In the genomic region with DNA sequence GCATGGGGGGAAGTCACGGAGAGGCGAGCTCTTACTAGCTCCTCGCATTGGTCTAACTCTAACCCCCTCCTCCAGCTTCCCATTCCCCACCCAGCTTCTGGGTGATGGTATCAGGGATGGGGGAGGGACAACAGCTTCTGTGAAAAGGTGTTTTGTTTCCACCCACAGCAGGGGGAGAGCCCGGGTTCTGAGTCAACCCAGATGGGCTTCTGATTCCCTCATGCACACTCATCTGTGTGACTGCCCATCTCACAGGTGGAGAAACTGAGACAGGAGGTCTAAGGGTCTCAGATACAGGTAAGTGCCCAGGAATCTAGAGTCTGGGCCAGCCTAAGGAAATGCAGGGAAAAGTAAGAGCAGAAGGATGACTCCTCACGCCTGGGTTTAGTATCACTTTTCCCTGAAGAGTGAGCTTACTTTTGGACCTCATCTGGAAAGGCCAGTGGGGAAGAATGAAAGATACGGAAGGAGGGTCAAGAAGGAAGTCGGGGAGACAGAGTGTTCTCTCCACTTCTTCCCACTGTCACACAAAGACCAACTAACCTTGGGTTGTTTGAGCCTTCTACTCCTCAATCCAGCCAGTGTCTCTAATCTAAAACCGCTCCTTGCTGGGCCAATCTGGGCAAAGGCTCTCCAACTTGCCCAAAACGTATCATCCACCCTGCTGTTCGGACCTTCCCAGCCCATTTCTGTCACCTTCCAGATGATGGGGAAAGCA, we compare ENCODE assay signal across 8 cellular contexts. TPM values are rescaled to one million over a fixed set of nuclear protein-coding genes. Genes with fewer than 3 reads are reported as not detected.
DNase-seq lines count a peak whose midpoint lies in the region; ATAC-seq and TF ChIP-seq lines count a peak whose summit lies in the region.
"Had no signal": no experiment of that assay in that cellular context is flagged by ENCODE, and none has a peak within 500 bp of the region (broad histone marks: within the 10 kb centered on the region; RNA-seq: fewer than 3 reads in every experiment).

No MANE protein-coding gene starts in this region.

- no peaks in the 10 kb centered on the region for H3K9me3 ChIP-seq in right lobe of liver
- no peaks in the 10 kb centered on the region for H3K9me3 ChIP-seq in naive thymus-derived CD4-positive, alpha-beta T cell (ENCODE audit: control insufficient read depth in 2 of 3, low read length in 3 of 3)

- CTCF ChIA-PET in naive thymus-derived CD4-positive, alpha-beta T cell (lab: Charles Lee), result interaction anchor here (0.6 to 1.3 kb wide), 2 partner anchors 30 to 83 kb away, joined by 3 read pairs; no protein-coding TSS in a partner anchor

- H3K36me3 Mint-ChIP-seq in activated T-helper 17 cell treated with anti-CD3 and anti-CD28 coated beads, Interleukin-2, amount 50 U/mL, for 72 hours (ENCODE audit: low read depth), result peaks cover 24% of the 10 kb centered on the region
- peaks cover 0 to 13% (median 0%) of the 10 kb centered on the region in 5 donors for H3K36me3 Mint-ChIP-seq in naive thymus-derived CD4-positive, alpha-beta T cell
- H3K36me3 Mint-ChIP-seq: CD8-positive, alpha-beta T cell had no signal

- H3K27me3 ChIP-seq in right lobe of liver, result no peaks in the 10 kb centered on the region
- H3K27me3 ChIP-seq in naive thymus-derived CD4-positive, alpha-beta T cell (ENCODE audit: control insufficient read depth in 2 of 2, insufficient read depth in 2 of 2, low read length in 2 of 2), result peaks cover 0 to 7% of the 10 kb centered on the region in 2 donors

- 44% methylated on average over 9 of the region's 10 CpGs for WGBS in right lobe of liver (ENCODE audit: insufficient coverage, low coverage, low lambda C conversion rate, missing lambda C conversion rate)

- no peak for TF ChIP-seq POLR2A in right lobe of liver (IDR thresholded peaks at IDR 0.05)

- H3K27ac ChIP-seq in 22Rv1 (peak overlapping the region; percentile 100), right lobe of liver (peak overlapping the region; percentile 60 to 99 (median 98))
- H3K27ac ChIP-seq in naive thymus-derived CD4-positive, alpha-beta T cell (ENCODE audit: low read depth, low read length), result no peak overlapping the region

- peaks cover 5% of the 10 kb centered on the region for H3K4me1 Mint-ChIP-seq in activated T-helper 17 cell treated with anti-CD3 and anti-CD28 coated beads, Interleukin-2, amount 50 U/mL, for 72 hours
- H3K4me1 Mint-ChIP-seq in naive thymus-derived CD4-positive, alpha-beta T cell, result peaks cover 20 to 40% (median 31%) of the 10 kb centered on the region in 7 donors

- POLR2A ChIA-PET in naive thymus-derived CD4-positive, alpha-beta T cell (lab: Charles Lee), result interaction anchor here (0.6 to 1.2 kb wide), 3 partner anchors 32 to 120 kb away, joined by 3 read pairs; a partner anchor contains a TSS

- peak overlapping the region in 2 of 3 donors; percentile 90 to 98 for H3K4me3 ChIP-seq in right lobe of liver
- no peak overlapping the region for H3K4me3 ChIP-seq in naive thymus-derived CD4-positive, alpha-beta T cell (ENCODE audit: low read length)

- no peak for ATAC-seq in activated T-helper 17 cell treated with anti-CD3 and anti-CD28 coated beads, Interleukin-2, amount 50 U/mL, for 72 hours (replicated peaks)
- no peak for ATAC-seq in right lobe of liver
- ATAC-seq in naive thymus-derived CD4-positive, alpha-beta T cell, result no peak
- ATAC-seq: CD8-positive, alpha-beta T cell had no signal

- intact Hi-C loops in right lobe of liver (cut with DNase I), result no loop called here
- intact Hi-C loops in naive thymus-derived CD4-positive, alpha-beta T cell (cut with micrococcal nuclease), result no loop called here

- no peaks in the 10 kb centered on the region for H3K9me3 Mint-ChIP-seq in activated T-helper 17 cell treated with anti-CD3 and anti-CD28 coated beads, Interleukin-2, amount 50 U/mL, for 72 hours
- H3K9me3 Mint-ChIP-seq in naive thymus-derived CD4-positive, alpha-beta T cell, result no peaks in the 10 kb centered on the region
- H3K9me3 Mint-ChIP-seq: CD8-positive, alpha-beta T cell had no signal

- H3K4me1 ChIP-seq in right lobe of liver, result peaks cover 0 to 23% (median 11%) of the 10 kb centered on the region in 4 donors
- H3K4me1 ChIP-seq in naive thymus-derived CD4-positive, alpha-beta T cell (ENCODE audit: control insufficient read depth in 2 of 2, insufficient read depth in 2 of 2, low read length in 2 of 2), result peaks cover 20 to 30% of the 10 kb centered on the region in 2 donors

- peak overlapping the region; percentile 28 for H3K4me3 Mint-ChIP-seq in activated T-helper 17 cell treated with anti-CD3 and anti-CD28 coated beads, Interleukin-2, amount 50 U/mL, for 72 hours
- peak overlapping the region in 2 of 10 donors; percentile 5 to 97 for H3K4me3 Mint-ChIP-seq in naive thymus-derived CD4-positive, alpha-beta T cell

- no peak overlapping the region for H3K27ac Mint-ChIP-seq in activated T-helper 17 cell treated with anti-CD3 and anti-CD28 coated beads, Interleukin-2, amount 50 U/mL, for 72 hours
- no peak overlapping the region for H3K27ac Mint-ChIP-seq in naive thymus-derived CD4-positive, alpha-beta T cell
- H3K27ac Mint-ChIP-seq: CD8-positive, alpha-beta T cell had no signal

- H3K36me3 ChIP-seq in right lobe of liver, result peaks cover 0 to 28% (median 14%) of the 10 kb centered on the region in 4 donors
- H3K36me3 ChIP-seq in naive thymus-derived CD4-positive, alpha-beta T cell (ENCODE audit: control insufficient read depth in 2 of 3, insufficient read depth in 3 of 3, low read length in 3 of 3), result no peaks in the 10 kb centered on the region

- no peak for DNase-seq in right lobe of liver
- no peak for DNase-seq in foreskin melanocyte
- DNase-seq in naive thymus-derived CD4-positive, alpha-beta T cell, result no peak
- DNase-seq in SHP77 treated with DMSO at 0.1 percent for 48 hours (lab: John Stamatoyannopoulos, UW), result no peak
- DNase-seq: CD8-positive, alpha-beta T cell; RPMI8226 had no signal

- TF ChIP-seq CTCF in 22Rv1 (IDR thresholded peaks at IDR 0.05) (no peak), right lobe of liver (IDR thresholded peaks at IDR 0.05) (no peak)

- no peaks in the 10 kb centered on the region for H3K27me3 Mint-ChIP-seq in activated T-helper 17 cell treated with anti-CD3 and anti-CD28 coated beads, Interleukin-2, amount 50 U/mL, for 72 hours
- H3K27me3 Mint-ChIP-seq in naive thymus-derived CD4-positive, alpha-beta T cell, result peaks cover 0 to 23% (median 6%) of the 10 kb centered on the region in 5 donors

RNA-seq across cellular contexts. Expression of a gene that starts 3.1 kb away (rescaled TPM):
- 1 to 10 TPM in 1 of 2 donors, under 1 TPM in 1; 0.26 to 1.1 TPM for total RNA-seq in activated T-helper 17 cell treated with anti-CD3 and anti-CD28 coated beads, Interleukin-2, amount 50 U/mL, for 72 hours
- 10 to 100 TPM in 1 of 6 experiments, 1 to 10 TPM in 5; 2.5 to 17.7 (median 3.7) TPM for total RNA-seq in right lobe of liver
- under 1 TPM in 4 of 5 experiments, not detected in 1; 0.05 to 0.49 (median 0.08) TPM for total RNA-seq in naive thymus-derived CD4-positive, alpha-beta T cell
- polyA plus RNA-seq in naive thymus-derived CD4-positive, alpha-beta T cell, result not detected

RNA-seq across cellular contexts. Expression of a gene that starts 11.2 kb away (rescaled TPM):
- 10 to 100 TPM; 13.2 to 20.2 TPM for total RNA-seq in activated T-helper 17 cell treated with anti-CD3 and anti-CD28 coated beads, Interleukin-2, amount 50 U/mL, for 72 hours
- total RNA-seq in right lobe of liver, result 10 to 100 TPM; 23.0 to 27.2 (median 23.9) TPM
- 10 to 100 TPM; 30.7 to 55.1 (median 38.3) TPM for total RNA-seq in naive thymus-derived CD4-positive, alpha-beta T cell
- polyA plus RNA-seq in naive thymus-derived CD4-positive, alpha-beta T cell, result 10 to 100 TPM in 1 of 2 donors, 1 to 10 TPM in 1; 9.8 to 25.5 TPM

RNA-seq across cellular contexts. Expression of a gene that starts 28.7 kb away (rescaled TPM):
- total RNA-seq in activated T-helper 17 cell treated with anti-CD3 and anti-CD28 coated beads, Interleukin-2, amount 50 U/mL, for 72 hours, result 100 to 1,000 TPM; 353 to 426 TPM
- total RNA-seq in right lobe of liver, result 100 to 1,000 TPM in 3 of 6 experiments, 10 to 100 TPM in 3; 79.3 to 116 (median 102) TPM
- 100 to 1,000 TPM; 388 to 554 (median 460) TPM for total RNA-seq in naive thymus-derived CD4-positive, alpha-beta T cell
- 100 to 1,000 TPM; 167 to 272 TPM for polyA plus RNA-seq in naive thymus-derived CD4-positive, alpha-beta T cell

RNA-seq across cellular contexts. Expression of a gene that starts 29.4 kb away (rescaled TPM):
- under 1 TPM; 0.45 to 0.85 TPM for total RNA-seq in activated T-helper 17 cell treated with anti-CD3 and anti-CD28 coated beads, Interleukin-2, amount 50 U/mL, for 72 hours
- 1,000 to 10,000 TPM; 1,040 to 1,391 (median 1,137) TPM for total RNA-seq in right lobe of liver
- 1 to 10 TPM in 1 of 5 experiments, under 1 TPM in 4; 0.27 to 1.4 (median 0.65) TPM for total RNA-seq in naive thymus-derived CD4-positive, alpha-beta T cell
- polyA plus RNA-seq in naive thymus-derived CD4-positive, alpha-beta T cell, result not detected

RNA-seq across cellular contexts. Expression of a gene that starts 48.5 kb away (rescaled TPM):
- total RNA-seq in activated T-helper 17 cell treated with anti-CD3 and anti-CD28 coated beads, Interleukin-2, amount 50 U/mL, for 72 hours, result not detected
- 1,000 to 10,000 TPM in 2 of 6 experiments, 100 to 1,000 TPM in 4; 621 to 1,110 (median 800) TPM for total RNA-seq in right lobe of liver
- 10 to 100 TPM in 1 of 5 experiments, 1 to 10 TPM in 3, not detected in 1; 1.5 to 12.1 (median 4.9) TPM for total RNA-seq in naive thymus-derived CD4-positive, alpha-beta T cell
- 1 to 10 TPM; 4.6 to 8.9 TPM for polyA plus RNA-seq in naive thymus-derived CD4-positive, alpha-beta T cell
